ENCODE assay signal across 13 cellular contexts in genomic region chr3:113117511-113118302, GRCh38.
DNase-seq lines count a peak whose midpoint lies in the region; TF ChIP-seq lines count a peak whose summit lies in the region.
"Had no signal": no experiment of that assay in that cellular context is flagged by ENCODE, and none has a peak within 500 bp of the region (broad histone marks: within the 10 kb centered on the region; RNA-seq: fewer than 3 reads in every experiment).

No MANE protein-coding gene starts in this region.

- H3K27ac ChIP-seq in thyroid gland (peak overlapping the region in 2 of 3 donors; percentile 18 to 66), coronary artery (no peak overlapping the region)
- H3K27ac ChIP-seq: PC-9 had no signal

- in situ Hi-C loops in astrocyte of the spinal cord (cut with HindIII; ENCODE audit: low sequenced_read_pairs): no loop called here

- no peak for TF ChIP-seq POLR2A in thyroid gland (IDR thresholded peaks at IDR 0.05)

- H3K36me3 ChIP-seq in thyroid gland: no peaks in the 10 kb centered on the region

- no peak overlapping the region for H3K4me3 ChIP-seq in astrocyte of the spinal cord (ENCODE audit: low read depth, low read length)
- no peak overlapping the region for H3K4me3 ChIP-seq in thyroid gland (replicated peaks in 1 of 3)
- H3K4me3 ChIP-seq in coronary artery: no peak overlapping the region
- H3K4me3 ChIP-seq: PC-9 had no signal

- no peaks in the 10 kb centered on the region for H3K9me3 ChIP-seq in thyroid gland

- TF ChIP-seq CTCF in astrocyte of the spinal cord (IDR thresholded peaks at IDR 0.05; ENCODE audit: low read depth, low read length) (no peak), thyroid gland (IDR thresholded peaks at IDR 0.05) (no peak), coronary artery (IDR thresholded peaks at IDR 0.05) (no peak)

- WGBS in thyroid gland, 2 donors: 9 to 12% methylated on average over 1 of the region's 1 CpG

- intact Hi-C loops in thyroid gland (cut with DNase I): no loop called here

- no peaks in the 10 kb centered on the region for H3K27me3 ChIP-seq in thyroid gland

- DNase-seq in NCI-H1105 treated with DMSO at 0.1 percent for 48 hours (lab: John Stamatoyannopoulos, UW) (peak; percentile 22), NCI-H1105 (lab: John Stamatoyannopoulos, UW) (no peak), astrocyte of the spinal cord (ENCODE audit: low read depth, low spot score) (peak; percentile 76), hepatic stellate cell (ENCODE audit: low spot score) (peak; percentile 22), thyroid gland (peak; percentile 52), COR-L47 (lab: John Stamatoyannopoulos, UW) (no peak), SW480 (ENCODE audit: low spot score) (no peak), coronary artery (ENCODE audit: low spot score) (no peak)
- DNase-seq: 8988T; activated effector memory CD4-positive, alpha-beta T cell treated with anti-CD3 and anti-CD28 coated beads, Interleukin-2, amount 50 U/mL, for 16 hours; effector memory CD4-positive, alpha-beta T cell; GDM1; PC-9 had no signal

- peaks cover 10 to 17% of the 10 kb centered on the region in 2 donors for H3K4me1 ChIP-seq in thyroid gland

Comparison
In these comparisons a context has a peak if more than half of its experiments do, and no peak if none do; other contexts are left out.
1. DNase-seq: peak in NCI-H1105 treated with DMSO at 0.1 percent for 48 hours (single experiment), astrocyte of the spinal cord (single experiment), hepatic stellate cell (single experiment) and thyroid gland (2 of 2); none in NCI-H1105 (single experiment), COR-L47 (single experiment), SW480 (single experiment) and coronary artery (single experiment).
2. H3K27ac ChIP-seq: peak in thyroid gland (2 of 3); none in coronary artery (0 of 2).